In the genomic region with DNA sequence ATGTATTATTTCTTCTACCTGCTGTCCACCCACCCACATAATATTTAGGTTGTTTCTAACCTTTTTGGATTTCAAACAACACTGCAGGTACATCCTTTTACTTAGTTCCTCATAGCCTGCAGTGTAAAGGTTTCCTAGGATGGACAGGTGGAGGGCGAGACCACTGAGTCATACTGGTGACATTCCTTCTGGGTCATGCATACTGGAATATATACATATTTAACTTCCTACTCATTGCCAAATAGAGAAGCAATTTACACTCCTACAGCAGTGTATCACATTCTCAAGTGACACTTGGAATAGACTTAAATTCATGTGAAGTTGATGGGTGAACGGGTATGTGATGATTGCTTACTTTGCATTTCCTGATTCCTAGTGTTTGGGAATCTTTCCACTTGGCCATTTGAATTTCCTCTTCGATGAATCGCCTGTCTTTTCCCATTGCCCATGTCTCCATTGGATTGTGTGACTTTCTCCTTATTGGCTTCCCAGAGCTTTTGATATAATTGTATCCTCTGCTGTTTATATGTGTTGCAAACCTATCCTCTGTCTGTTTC, we compare ENCODE assay signal across 18 cellular contexts. TPM values are rescaled to one million over a fixed set of nuclear protein-coding genes. Genes with fewer than 3 reads are reported as not detected.
"Had no signal": no experiment of that assay in that cellular context is flagged by ENCODE, and none has a peak within 500 bp of the region (broad histone marks: within the 10 kb centered on the region; RNA-seq: fewer than 3 reads in every experiment).

No MANE protein-coding gene starts in this region.

- H3K4me3 ChIP-seq: body of pancreas, heart left ventricle, testis had no signal

- H3K4me1 ChIP-seq: body of pancreas, heart left ventricle, testis had no signal

- H3K27ac Mint-ChIP-seq: activated B cell treated with CpG ODN at 0.5 μM for 24 hours; activated CD4-positive, alpha-beta T cell treated with anti-CD3 and anti-CD28 coated beads, Interleukin-2, amount 10 ng/mL, durations not matched to agents 24 days and 14 days; activated T-helper 2 cell treated with anti-CD3 and anti-CD28 coated beads, Interferon-gamma antibody, Interleukin-2, Interleukin-4, amounts not matched to agents 10 μg/mL and 5 μg/mL and 100 μg/mL, durations not matched to agents 14 hours and 24 hours and 36 hours; dendritic cell treated with granulocyte-macrophage colony-stimulating factor and Interleukin-4, amounts not matched to agents 40 ng/mL and 50 ng/mL, for 4 days; natural killer cell treated with Interleukin-12 subunit alpha and Interleukin-12 subunit beta and Interleukin-15 and Interleukin-18, amount 100 ng/mL, for 72 hours; T-helper 1 cell treated with Interleukin-12 subunit alpha and Interleukin-12 subunit beta and Interleukin-4 antibody, amounts not matched to agents 30 μg/mL and 1 μg/mL, for 36 hours had no signal

- DNase-seq: activated B cell treated with CpG ODN at 0.5 μM for 24 hours; activated CD4-positive, alpha-beta T cell treated with anti-CD3 and anti-CD28 coated beads, Interleukin-2, amount 10 ng/mL, durations not matched to agents 24 days and 14 days; activated CD8-positive, alpha-beta memory T cell treated with anti-CD3 and anti-CD28 coated beads for 24 hours; activated naive CD4-positive, alpha-beta T cell treated with anti-CD3 and anti-CD28 coated beads, Interleukin-2, amount 50 U/mL, for 16 hours; amniotic stem cell; body of pancreas; heart left ventricle; stimulated activated CD4-positive, alpha-beta T cell treated with anti-CD3 and anti-CD28 coated beads, Interleukin-4, amount 100 ng/mL, for 1 hour; stimulated activated CD8-positive, alpha-beta memory T cell treated with anti-CD3 and anti-CD28 coated beads, Interleukin-4, amount 100 ng/mL, for 48 hours; stimulated activated naive CD8-positive, alpha-beta T cell treated with anti-CD3 and anti-CD28 coated beads, Interleukin-15, Interleukin-2, amounts not matched to agents 100 U/mL and 50 U/mL, for 24 hours; testis had no signal

- H3K4me3 Mint-ChIP-seq: activated B cell treated with CpG ODN at 0.5 μM for 24 hours; activated CD4-positive, alpha-beta T cell treated with anti-CD3 and anti-CD28 coated beads, Interleukin-2, amount 10 ng/mL, durations not matched to agents 24 days and 14 days; central memory CD8-positive, alpha-beta T cell; dendritic cell treated with granulocyte-macrophage colony-stimulating factor and Interleukin-4, amounts not matched to agents 40 ng/mL and 50 ng/mL, for 4 days; natural killer cell treated with Interleukin-12 subunit alpha and Interleukin-12 subunit beta and Interleukin-15 and Interleukin-18, amount 100 ng/mL, for 72 hours; T-helper 1 cell treated with Interleukin-12 subunit alpha and Interleukin-12 subunit beta and Interleukin-4 antibody, amounts not matched to agents 30 μg/mL and 1 μg/mL, for 36 hours had no signal

- ATAC-seq: body of pancreas; heart left ventricle; left lobe of liver; natural killer cell treated with Interleukin-12 subunit alpha and Interleukin-12 subunit beta and Interleukin-15 and Interleukin-18, amount 100 ng/mL, for 72 hours; stimulated activated naive CD8-positive, alpha-beta T cell treated with anti-CD3 and anti-CD28 coated beads, Interleukin-15, Interleukin-2, amounts not matched to agents 100 U/mL and 50 U/mL, for 24 hours had no signal

- H3K27me3 ChIP-seq: body of pancreas, testis had no signal

- H3K27ac ChIP-seq: body of pancreas, heart left ventricle, testis had no signal

- H3K9me3 ChIP-seq: body of pancreas, testis had no signal

- H3K36me3 Mint-ChIP-seq: natural killer cell treated with Interleukin-12 subunit alpha and Interleukin-12 subunit beta and Interleukin-15 and Interleukin-18, amount 100 ng/mL, for 72 hours had no signal

- H3K9me3 Mint-ChIP-seq: activated T-helper 2 cell treated with anti-CD3 and anti-CD28 coated beads, Interferon-gamma antibody, Interleukin-2, Interleukin-4, amounts not matched to agents 10 μg/mL and 5 μg/mL and 100 μg/mL, durations not matched to agents 14 hours and 24 hours and 36 hours; natural killer cell treated with Interleukin-12 subunit alpha and Interleukin-12 subunit beta and Interleukin-15 and Interleukin-18, amount 100 ng/mL, for 72 hours; T-helper 1 cell treated with Interleukin-12 subunit alpha and Interleukin-12 subunit beta and Interleukin-4 antibody, amounts not matched to agents 30 μg/mL and 1 μg/mL, for 36 hours had no signal

- H3K36me3 ChIP-seq: heart left ventricle had no signal

- H3K4me1 Mint-ChIP-seq: activated B cell treated with CpG ODN at 0.5 μM for 24 hours; activated CD4-positive, alpha-beta T cell treated with anti-CD3 and anti-CD28 coated beads, Interleukin-2, amount 10 ng/mL, durations not matched to agents 24 days and 14 days; central memory CD8-positive, alpha-beta T cell had no signal

RNA-seq across cellular contexts. Expression of a gene that starts 8.2 kb away (rescaled TPM):
- total RNA-seq: activated B cell treated with CpG ODN at 0.5 μM for 24 hours; activated CD4-positive, alpha-beta T cell treated with anti-CD3 and anti-CD28 coated beads, Interleukin-2, amount 10 ng/mL, durations not matched to agents 24 days and 14 days; activated T-helper 2 cell treated with anti-CD3 and anti-CD28 coated beads, Interferon-gamma antibody, Interleukin-2, Interleukin-4, amounts not matched to agents 10 μg/mL and 5 μg/mL and 100 μg/mL, durations not matched to agents 14 hours and 24 hours and 36 hours; natural killer cell treated with Interleukin-12 subunit alpha and Interleukin-12 subunit beta and Interleukin-15 and Interleukin-18, amount 100 ng/mL, for 72 hours; pulmonary artery endothelial cell had no signal
